Comparison of ENCODE assay signal across 9 cellular contexts in the genomic region with DNA sequence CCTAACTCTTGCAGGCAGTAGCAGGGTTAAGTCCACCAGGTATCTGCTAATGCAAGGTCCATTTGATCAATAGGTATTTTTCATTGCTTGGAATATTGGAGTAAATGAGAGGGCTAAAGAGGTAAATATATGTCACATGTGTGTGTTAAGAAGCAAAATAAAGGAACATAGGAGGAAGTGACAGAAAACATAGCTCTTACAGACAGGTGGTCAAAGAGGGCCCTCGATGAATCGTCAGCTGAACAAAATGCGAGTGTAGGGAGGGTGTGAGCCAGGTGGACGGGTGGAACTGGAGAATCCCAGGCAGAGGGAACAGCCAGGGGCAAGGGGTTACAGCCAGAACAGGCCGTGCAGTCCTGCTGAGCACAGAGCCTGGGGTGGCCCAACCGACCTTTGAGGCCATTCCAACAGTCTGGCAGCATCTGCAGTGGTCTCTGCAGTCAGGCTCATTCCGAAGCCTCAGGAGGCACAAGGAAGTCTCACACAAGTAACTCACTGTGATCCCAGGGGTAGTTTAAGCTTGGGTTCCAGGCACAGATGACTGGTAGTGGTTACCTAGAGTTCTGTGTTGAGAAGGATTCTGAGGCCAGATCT. TPM values are rescaled to one million over a fixed set of nuclear protein-coding genes. Genes with fewer than 3 reads are reported as not detected.
A peak's percentile ranks its signal among the peaks of the same experiment; 100 is the strongest.
DNase-seq lines count a peak whose midpoint lies in the region; ATAC-seq and TF ChIP-seq lines count a peak whose summit lies in the region.
"Had no signal": no experiment of that assay in that cellular context is flagged by ENCODE, and none has a peak within 500 bp of the region (broad histone marks: within the 10 kb centered on the region; RNA-seq: fewer than 3 reads in every experiment).

No MANE protein-coding gene starts in this region.

- H3K4me1 Mint-ChIP-seq in T-helper 2 cell treated with Interferon-gamma antibody and Interleukin-4, amounts not matched to agents 5 μg/mL and 100 μg/mL, for 36 hours (ENCODE audit: low read depth), result peaks cover 86% of the 10 kb centered on the region
- H3K4me1 Mint-ChIP-seq in activated naive CD8-positive, alpha-beta T cell treated with anti-CD3 and anti-CD28 coated beads for 36 hours, result peaks cover 95% of the 10 kb centered on the region
- peaks cover 65% of the 10 kb centered on the region for H3K4me1 Mint-ChIP-seq in progenitor cell of endocrine pancreas (ENCODE audit: low read depth)

- no peak for ATAC-seq in HG03520 (IDR thresholded peaks at IDR 0.05; ENCODE audit: unreplicated experiment)
- ATAC-seq: lower lobe of right lung had no signal

- no peaks in the 10 kb centered on the region for H3K9me3 Mint-ChIP-seq in T-helper 2 cell treated with Interferon-gamma antibody and Interleukin-4, amounts not matched to agents 5 μg/mL and 100 μg/mL, for 36 hours
- no peaks in the 10 kb centered on the region for H3K9me3 Mint-ChIP-seq in activated naive CD8-positive, alpha-beta T cell treated with anti-CD3 and anti-CD28 coated beads for 36 hours
- no peaks in the 10 kb centered on the region for H3K9me3 Mint-ChIP-seq in progenitor cell of endocrine pancreas (ENCODE audit: low read depth)

- peak overlapping the region; percentile 86 for H3K27ac Mint-ChIP-seq in T-helper 2 cell treated with Interferon-gamma antibody and Interleukin-4, amounts not matched to agents 5 μg/mL and 100 μg/mL, for 36 hours
- H3K27ac Mint-ChIP-seq in activated naive CD8-positive, alpha-beta T cell treated with anti-CD3 and anti-CD28 coated beads for 36 hours, result peak overlapping the region; percentile 91
- H3K27ac Mint-ChIP-seq in progenitor cell of endocrine pancreas, result peak overlapping the region; percentile 30

- no peaks in the 10 kb centered on the region for H3K27me3 Mint-ChIP-seq in T-helper 2 cell treated with Interferon-gamma antibody and Interleukin-4, amounts not matched to agents 5 μg/mL and 100 μg/mL, for 36 hours (ENCODE audit: low read depth)
- H3K27me3 Mint-ChIP-seq in activated naive CD8-positive, alpha-beta T cell treated with anti-CD3 and anti-CD28 coated beads for 36 hours, result no peaks in the 10 kb centered on the region
- H3K27me3 Mint-ChIP-seq in progenitor cell of endocrine pancreas, result no peaks in the 10 kb centered on the region

- TF ChIP-seq CTCF in progenitor cell of endocrine pancreas (IDR thresholded peaks at IDR 0.05; ENCODE audit: unreplicated experiment), result no peak

- no peak for DNase-seq in T-helper 2 cell treated with Interferon-gamma antibody and Interleukin-4, amounts not matched to agents 5 μg/mL and 100 μg/mL, for 36 hours (ENCODE audit: low spot score)
- no peak for DNase-seq in T-helper 2 cell
- peak; percentile 34 for DNase-seq in LHCN-M2 (ENCODE audit: low read depth)
- DNase-seq in activated naive CD8-positive, alpha-beta T cell treated with anti-CD3 and anti-CD28 coated beads for 36 hours, result no peak
- DNase-seq in progenitor cell of endocrine pancreas (ENCODE audit: low spot score, unreplicated experiment), result no peak
- no peak for DNase-seq in hypothalamus (lab: John Stamatoyannopoulos, UW)
- DNase-seq in putamen (ENCODE audit: low spot score), result no peak
- DNase-seq: lower lobe of right lung had no signal

- H3K4me3 Mint-ChIP-seq in T-helper 2 cell treated with Interferon-gamma antibody and Interleukin-4, amounts not matched to agents 5 μg/mL and 100 μg/mL, for 36 hours, result peak overlapping the region; percentile 78
- peak overlapping the region; percentile 64 for H3K4me3 Mint-ChIP-seq in activated naive CD8-positive, alpha-beta T cell treated with anti-CD3 and anti-CD28 coated beads for 36 hours
- H3K4me3 Mint-ChIP-seq in progenitor cell of endocrine pancreas (ENCODE audit: low read depth), result no peak overlapping the region

- H3K36me3 Mint-ChIP-seq in T-helper 2 cell treated with Interferon-gamma antibody and Interleukin-4, amounts not matched to agents 5 μg/mL and 100 μg/mL, for 36 hours (ENCODE audit: low read depth), result peaks cover 43% of the 10 kb centered on the region
- H3K36me3 Mint-ChIP-seq in activated naive CD8-positive, alpha-beta T cell treated with anti-CD3 and anti-CD28 coated beads for 36 hours, result peaks cover 32% of the 10 kb centered on the region
- peaks cover 3% of the 10 kb centered on the region for H3K36me3 Mint-ChIP-seq in progenitor cell of endocrine pancreas (ENCODE audit: insufficient read depth)

RNA-seq across cellular contexts. Expression of a gene that starts 43.2 kb away (rescaled TPM):
- total RNA-seq in LHCN-M2 (2014; rRNA removed) (0.06 TPM in 1 of 2 replicates, not detected in the other), progenitor cell of endocrine pancreas (78.1 and 85.5 TPM in 2 replicates)
- not detected for polyA plus RNA-seq in LHCN-M2 (2012)
- 10 to 100 TPM; 55.1 to 56.7 TPM for total RNA-seq in activated naive CD8-positive, alpha-beta T cell treated with anti-CD3 and anti-CD28 coated beads for 36 hours

Comparison
In these comparisons a context has a peak if more than half of its experiments do, and no peak if none do; other contexts are left out.
1. H3K27ac Mint-ChIP-seq: peak in every context shown above with its lines; median percentile 91 in activated naive CD8-positive, alpha-beta T cell treated with anti-CD3 and anti-CD28 coated beads for 36 hours; 86 in T-helper 2 cell treated with Interferon-gamma antibody and Interleukin-4, amounts not matched to agents 5 μg/mL and 100 μg/mL, for 36 hours; 30 in progenitor cell of endocrine pancreas.
2. RNA of a gene that starts 43.2 kb away (total RNA-seq): 78.1 to 85.5 TPM in progenitor cell of endocrine pancreas and 55.1 to 56.7 TPM in activated naive CD8-positive, alpha-beta T cell treated with anti-CD3 and anti-CD28 coated beads for 36 hours; 0.06 TPM in LHCN-M2; every median in the first group is over 10 times any median in the second.